In genomic region chr6:119497988-119498727, GRCh38 we compare ENCODE assay signal across 1 cellular context.
TF ChIP-seq lines count a peak whose summit lies in the region.

No MANE protein-coding gene starts in this region.

TF ChIP-seq in K562, 482 proteins besides CTCF, POLR2A, EP300 and RAD21 (continued from another document and continues in another):
- no peak for TF ChIP-seq ZBTB43 (CRISPR knock-in tag; IDR thresholded peaks at IDR 0.05)
- no peak for TF ChIP-seq SLC30A9 (CRISPR knock-in tag; IDR thresholded peaks at IDR 0.05)
- TF ChIP-seq NEUROD1 (IDR thresholded peaks at IDR 0.05; ENCODE audit: borderline replicate concordance, low read depth, low read length, partially characterized antibody), result no peak
- TF ChIP-seq ZNF644 (tag; IDR thresholded peaks at IDR 0.05; ENCODE audit: low read depth), result no peak; the same call in 1 of the 2 replicates
- peak; percentile 28; the same call in 1 of the 2 replicates for TF ChIP-seq CC2D1A (IDR thresholded peaks at IDR 0.05)
- TF ChIP-seq SMARCA4 (IDR thresholded peaks at IDR 0.05), result peak; percentile 62
- peak; percentile 48 for TF ChIP-seq CCNT2 (IDR thresholded peaks at IDR 0.05; ENCODE audit: borderline replicate concordance, extremely low read depth, insufficient read length, low read depth, low read length)
- peak; percentile 61 for TF ChIP-seq TCF3 (CRISPR knock-in tag; IDR thresholded peaks at IDR 0.05)
- no peak for TF ChIP-seq ZNF280A (IDR thresholded peaks at IDR 0.05; ENCODE audit: low read depth, partially characterized antibody)
- peak; percentile 65; the same call in 1 of the 2 replicates for TF ChIP-seq SMARCE1 (IDR thresholded peaks at IDR 0.05)
- TF ChIP-seq FOXJ2 (tag; IDR thresholded peaks at IDR 0.05), result peak; percentile 66; the same call in 1 of the 2 replicates
- TF ChIP-seq SOX6 (IDR thresholded peaks at IDR 0.05), result peak; percentile 43; the same call in 1 of the 2 replicates
- peak; percentile 65; the same call in 1 of the 2 replicates for TF ChIP-seq MEF2D (tag; conservative IDR thresholded peaks at IDR 0.05; ENCODE audit: low read depth)
- TF ChIP-seq ID3 (CRISPR knock-in tag; IDR thresholded peaks at IDR 0.05), result no peak
- TF ChIP-seq ID3 (tag; IDR thresholded peaks at IDR 0.05), result no peak
- TF ChIP-seq ZNF174 (CRISPR knock-in tag; IDR thresholded peaks at IDR 0.05), result no peak
- TF ChIP-seq BCOR (IDR thresholded peaks at IDR 0.05), result no peak
- TF ChIP-seq MEIS2 (IDR thresholded peaks at IDR 0.05; ENCODE audit: partially characterized antibody), result peak; percentile 97
- TF ChIP-seq PBX2 (CRISPR knock-in tag; IDR thresholded peaks at IDR 0.05; ENCODE audit: low read depth), result no peak
- TF ChIP-seq PBX2 (tag; conservative IDR thresholded peaks at IDR 0.05; ENCODE audit: low read depth), result peak; percentile 94
- TF ChIP-seq E2F1 (CRISPR knock-in tag; IDR thresholded peaks at IDR 0.05), result no peak
- TF ChIP-seq ESRRB (CRISPR knock-in tag; IDR thresholded peaks at IDR 0.05; ENCODE audit: borderline replicate concordance), result no peak
- TF ChIP-seq CHD1 (IDR thresholded peaks at IDR 0.05; ENCODE audit: low read length), result no peak
- TF ChIP-seq TEAD4 (IDR thresholded peaks at IDR 0.05; ENCODE audit: low read length), result peak; percentile 61
- TF ChIP-seq TEAD4 (CRISPR knock-in tag; IDR thresholded peaks at IDR 0.05; ENCODE audit: borderline replicate concordance), result no peak
- TF ChIP-seq POLR2H (tag; IDR thresholded peaks at IDR 0.05; ENCODE audit: low read depth), result no peak
- no peak for TF ChIP-seq CBFB (CRISPR knock-in tag; IDR thresholded peaks at IDR 0.05)
- TF ChIP-seq EWSR1 (IDR thresholded peaks at IDR 0.05; ENCODE audit: borderline replicate concordance, low read depth, partially characterized antibody), result no peak
- TF ChIP-seq CREB3 (tag; conservative IDR thresholded peaks at IDR 0.05; ENCODE audit: low read depth), result no peak
- no peak for TF ChIP-seq KLF13 (tag; IDR thresholded peaks at IDR 0.05; ENCODE audit: borderline replicate concordance, low read depth)
- TF ChIP-seq JUND (IDR thresholded peaks at IDR 0.05; ENCODE audit: borderline replicate concordance, low read depth, low read length), result no peak
- peak; percentile 13; the same call in 1 of the 3 replicates for TF ChIP-seq JUND (tag; IDR thresholded peaks at IDR 0.05; ENCODE audit: borderline replicate concordance, low read depth, low read length)
- TF ChIP-seq FOXM1 (IDR thresholded peaks at IDR 0.05; ENCODE audit: low read depth), result peak; percentile 48; the same call in 1 of the 2 replicates
- no peak for TF ChIP-seq FOXM1 (CRISPR knock-in tag; IDR thresholded peaks at IDR 0.05; ENCODE audit: low read depth)
- no peak for TF ChIP-seq GTF2B (IDR thresholded peaks at IDR 0.05; ENCODE audit: extremely low read depth, insufficient read length)
- TF ChIP-seq TAL1 (IDR thresholded peaks at IDR 0.05), result peak; percentile 69
- TF ChIP-seq CHAMP1 (IDR thresholded peaks at IDR 0.05), result no peak
- TF ChIP-seq ZNF197 (CRISPR knock-in tag; IDR thresholded peaks at IDR 0.05; ENCODE audit: low read depth), result no peak
- TF ChIP-seq HDAC3 (IDR thresholded peaks at IDR 0.05; ENCODE audit: borderline replicate concordance, partially characterized antibody), result peak; percentile 36
- TF ChIP-seq RBBP5 (IDR thresholded peaks at IDR 0.05; ENCODE audit: borderline replicate concordance, insufficient read depth, low read length, poor library complexity, severe bottlenecking), result no peak
- no peak for TF ChIP-seq HOXB6 (CRISPR knock-in tag; IDR thresholded peaks at IDR 0.05; ENCODE audit: borderline replicate concordance)
- TF ChIP-seq DPF2 (IDR thresholded peaks at IDR 0.05), result 0 out of 2 replicates have a peak, but pooled peaks have one; percentile 55
- no peak for TF ChIP-seq ELK1 (CRISPR knock-in tag; IDR thresholded peaks at IDR 0.05)
- 0 out of 2 replicates have a peak, but pooled peaks have one; percentile 14 for TF ChIP-seq HINFP (tag; conservative IDR thresholded peaks at IDR 0.05; ENCODE audit: low read depth)
- peak; percentile 84 for TF ChIP-seq ARID1B (IDR thresholded peaks at IDR 0.05)
- TF ChIP-seq PTRF (tag; IDR thresholded peaks at IDR 0.05), result no peak
- no peak for TF ChIP-seq ELF1 (tag; IDR thresholded peaks at IDR 0.05)
- no peak for TF ChIP-seq CBX3 (IDR thresholded peaks at IDR 0.05; ENCODE audit: borderline replicate concordance in 1 of 2, low read length in 2 of 2)
